8 cellular contexts compared by ENCODE assay signal in genomic region chr1:183470961-183471747, GRCh38. TPM values are rescaled to one million over a fixed set of nuclear protein-coding genes. Genes with fewer than 3 reads are reported as not detected.
A peak's percentile ranks its signal among the peaks of the same experiment; 100 is the strongest.
DNase-seq lines count a peak whose midpoint lies in the region; ATAC-seq and TF ChIP-seq lines count a peak whose summit lies in the region.

No MANE protein-coding gene starts in this region.

- H3K9me3 ChIP-seq in adrenal gland (replicated peaks in 1 of 3) (no peaks in the 10 kb centered on the region), prostate gland (no peaks in the 10 kb centered on the region), uterus (no peaks in the 10 kb centered on the region)

- WGBS in adrenal gland, 4 donors: 0% methylated on average over 18 to 47 of the region's 47 CpGs
- under 1% methylated on average over 38 of the region's 47 CpGs for WGBS in prostate gland

- intact Hi-C loops in adrenal gland (cut with DNase I): loop anchor here in 1 of 2 donors (5.0 kb wide), 1 partner anchor 156 kb away; no protein-coding TSS in a partner anchor
- intact Hi-C loops in left ventricle myocardium superior (cut with micrococcal nuclease): loop anchor here (10.0 kb wide), 1 partner anchor 74 kb away; no protein-coding TSS in a partner anchor
- intact Hi-C loops in prostate gland (cut with DNase I): loop anchor here (5.0 to 10.0 kb wide), 4 partner anchors 76 to 444 kb away; partner anchors contain the start of gene ARPC5
- intact Hi-C loops in uterus (cut with DNase I; ENCODE audit: low total_unique reads): loop anchor here (10.0 kb wide), 1 partner anchor 164 kb away; the partner anchor contains the start of gene ARPC5

- TF ChIP-seq CTCF in GM10266 (IDR thresholded peaks at IDR 0.05; ENCODE audit: control insufficient read depth, insufficient read depth, low read depth, missing control alignments): no peak
- TF ChIP-seq CTCF in adrenal gland (IDR thresholded peaks at IDR 0.05): peak in 3 of 6 experiments; percentile 6 to 15 (median 12)
- peak in 3 of 4 experiments; percentile 2 to 31 (median 5) for TF ChIP-seq CTCF in prostate gland (IDR thresholded peaks at IDR 0.05)
- peak in 2 of 4 experiments; percentile 3 to 4 for TF ChIP-seq CTCF in uterus (IDR thresholded peaks at IDR 0.05)

- DNase-seq in GM10266 (ENCODE audit: extremely low spot score): peak; percentile 44
- peak; percentile 83 for DNase-seq in NCI-H1105 (lab: John Stamatoyannopoulos, UW)
- DNase-seq in SW480 (ENCODE audit: low spot score): peak; percentile 91
- peak; percentile 63 to 84 (median 74) for DNase-seq in adrenal gland
- DNase-seq in left ventricle myocardium superior: peak; percentile 82
- DNase-seq in prostate gland (ENCODE audit: low spot score): peak; percentile 52
- DNase-seq in uterus: peak; percentile 64 to 75

- peak overlapping the region; percentile 19 to 87 (median 56) for H3K4me3 ChIP-seq in adrenal gland
- H3K4me3 ChIP-seq in prostate gland: peak overlapping the region; percentile 94 to 96
- peak overlapping the region; percentile 68 to 99 for H3K4me3 ChIP-seq in uterus

- H3K27me3 ChIP-seq in adrenal gland (no peaks in the 10 kb centered on the region), prostate gland (replicated peaks; ENCODE audit: insufficient read depth) (no peaks in the 10 kb centered on the region), uterus (no peaks in the 10 kb centered on the region)

- H3K27ac ChIP-seq in adrenal gland: peak overlapping the region; percentile 85 to 99 (median 97)
- H3K27ac ChIP-seq in prostate gland: peak overlapping the region; percentile 95 to 96
- peak overlapping the region; percentile 96 to 97 for H3K27ac ChIP-seq in uterus

- TF ChIP-seq POLR2A in adrenal gland (IDR thresholded peaks at IDR 0.05) (peak in 1 of 2 donors; percentile 50), prostate gland (IDR thresholded peaks at IDR 0.05) (no peak), uterus (IDR thresholded peaks at IDR 0.05) (peak in 1 of 2 donors; percentile 34)

- H3K4me1 ChIP-seq in adrenal gland (replicated peaks in 1 of 2): peaks cover 7 to 25% of the 10 kb centered on the region in 2 donors
- peaks cover 10% of the 10 kb centered on the region for H3K4me1 ChIP-seq in prostate gland (replicated peaks)
- H3K4me1 ChIP-seq in uterus: peaks cover 0 to 5% of the 10 kb centered on the region in 2 donors

- no peaks in the 10 kb centered on the region for H3K36me3 ChIP-seq in adrenal gland (replicated peaks in 1 of 2)
- H3K36me3 ChIP-seq in prostate gland: no peaks in the 10 kb centered on the region
- no peaks in the 10 kb centered on the region for H3K36me3 ChIP-seq in uterus

- ATAC-seq in HG02610 (IDR thresholded peaks at IDR 0.05; ENCODE audit: unreplicated experiment): peak; percentile 37
- peak; percentile 55 for ATAC-seq in left ventricle myocardium superior

RNA-seq across cellular contexts. Expression of gene SMG7, which starts 1.1 kb away (rescaled TPM):
- total RNA-seq in adrenal gland: 10 to 100 TPM; 29.0 to 54.4 (median 39.5) TPM
- polyA plus RNA-seq in adrenal gland: 10 to 100 TPM; 15.4 to 49.9 (median 21.4) TPM
- 49.4 TPM for total RNA-seq in left ventricle myocardium superior
- total RNA-seq in prostate gland: 10 to 100 TPM; 60.9 to 92.8 TPM
- 10 to 100 TPM in 3 of 4 donors, 1 to 10 TPM in 1; 9.1 to 63.1 (median 37.0) TPM for total RNA-seq in uterus

RNA-seq across cellular contexts. Expression of gene NMNAT2, which starts 53.0 kb away (rescaled TPM):
- total RNA-seq in adrenal gland: 1 to 10 TPM in 5 of 8 donors, under 1 TPM in 3; 0.35 to 6.0 (median 2.9) TPM
- polyA plus RNA-seq in adrenal gland: 1 to 10 TPM in 2 of 3 donors, under 1 TPM in 1; 0.51 to 6.1 (median 4.2) TPM
- 1.2 TPM for total RNA-seq in left ventricle myocardium superior
- 10 to 100 TPM in 1 of 2 donors, under 1 TPM in 1; 0.27 to 41.0 TPM for total RNA-seq in prostate gland
- total RNA-seq in uterus: 1 to 10 TPM in 2 of 4 donors, under 1 TPM in 1, not detected in 1; 0.85 to 2.8 (median 1.5) TPM

Comparison
In these comparisons a context has a peak if more than half of its experiments do, and no peak if none do; other contexts are left out.
1. Peak in every context shown above with its lines: DNase-seq, ATAC-seq, H3K4me3 ChIP-seq and H3K27ac ChIP-seq.